Comparison of ENCODE assay signal across 28 cellular contexts in the genomic region with DNA sequence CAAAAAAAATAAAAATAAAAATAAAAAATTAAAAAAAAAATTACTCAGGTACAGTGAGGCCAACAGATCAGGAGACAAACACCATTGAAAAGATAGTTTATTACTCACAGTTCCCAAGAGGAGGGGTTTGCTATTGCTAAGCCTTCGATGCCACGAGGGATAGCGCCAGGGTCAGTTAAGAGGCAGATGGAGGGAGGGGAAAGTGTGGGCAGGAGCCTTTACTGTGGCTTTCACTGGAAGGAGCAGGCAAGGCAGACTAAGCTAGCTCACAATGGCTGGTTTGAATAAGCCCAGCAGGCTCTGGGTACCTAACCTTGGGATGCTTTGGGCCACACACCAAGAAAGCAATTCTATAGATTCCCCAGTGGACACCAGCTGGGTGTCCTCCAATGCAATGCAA. TPM values are rescaled to one million over a fixed set of nuclear protein-coding genes. Genes with fewer than 3 reads are reported as not detected.
"Had no signal": no experiment of that assay in that cellular context is flagged by ENCODE, and none has a peak within 500 bp of the region (broad histone marks: within the 10 kb centered on the region; RNA-seq: fewer than 3 reads in every experiment).

No MANE protein-coding gene starts in this region.

- DNase-seq: activated B cell treated with CpG ODN at 0.5 μM for 24 hours; activated CD4-positive, alpha-beta memory T cell treated with anti-CD3 and anti-CD28 coated beads, Interleukin-2, amount 10 ng/mL, durations not matched to agents 7 days and 5 days; activated CD4-positive, alpha-beta T cell treated with anti-CD3 and anti-CD28 coated beads for 1 hour; activated CD4-positive, alpha-beta T cell treated with anti-CD3 and anti-CD28 coated beads for 48 hours; activated gamma-delta T cell; activated naive CD4-positive, alpha-beta T cell treated with Interleukin-2 at 50 U/mL for 16 hours; activated T-cell treated with anti-CD3 and anti-CD28 coated beads, Interleukin-2, amount 50 U/mL, for 24 hours; anterior cingulate cortex; central memory CD4-positive, alpha-beta T cell; NCI-H1092 treated with DMSO at 0.1 percent for 48 hours; NCI-H1417; NCI-H146; NCI-H187; NCI-H2029 treated with DMSO at 0.1 percent for 48 hours; NCI-H2107; NCI-H2171; NCI-H510A; NCI-H526; NCI-H748 treated with DMSO at 0.1 percent for 48 hours; NK-92 treated with Interleukin-12 subunit alpha and Interleukin-12 subunit beta, amount 100 ng/mL, for 24 hours; Right ventricle myocardium superior; SW 1271; T-helper 1 cell had no signal

- H3K36me3 Mint-ChIP-seq: activated naive CD4-positive, alpha-beta T cell treated with anti-CD3 and anti-CD28 coated beads, Interleukin-2, amount 50 U/mL, for 24 hours; brain had no signal

- H3K9me3 Mint-ChIP-seq: activated B cell treated with CpG ODN at 0.5 μM for 24 hours; activated CD4-positive, alpha-beta memory T cell treated with anti-CD3 and anti-CD28 coated beads, Interleukin-2, amount 10 ng/mL, durations not matched to agents 7 days and 5 days; activated naive CD4-positive, alpha-beta T cell treated with anti-CD3 and anti-CD28 coated beads, Interleukin-2, amount 50 U/mL, for 24 hours; activated T-cell treated with anti-CD3 and anti-CD28 coated beads, Interleukin-2, amount 50 U/mL, for 24 hours; activated T-helper 2 cell treated with anti-CD3 and anti-CD28 coated beads, Interferon-gamma antibody, Interleukin-2, Interleukin-4, amounts not matched to agents 10 μg/mL and 5 μg/mL and 100 μg/mL, durations not matched to agents 14 hours and 24 hours and 36 hours had no signal

- H3K27ac Mint-ChIP-seq: activated B cell treated with CpG ODN at 0.5 μM for 24 hours; activated CD4-positive, alpha-beta memory T cell treated with anti-CD3 and anti-CD28 coated beads, Interleukin-2, amount 10 ng/mL, durations not matched to agents 7 days and 5 days; activated naive CD4-positive, alpha-beta T cell treated with anti-CD3 and anti-CD28 coated beads, Interleukin-2, amount 50 U/mL, for 24 hours; activated T-cell treated with anti-CD3 and anti-CD28 coated beads, Interleukin-2, amount 50 U/mL, for 24 hours; brain had no signal

- H3K4me3 Mint-ChIP-seq: activated B cell treated with CpG ODN at 0.5 μM for 24 hours; activated CD4-positive, alpha-beta memory T cell treated with anti-CD3 and anti-CD28 coated beads, Interleukin-2, amount 10 ng/mL, durations not matched to agents 7 days and 5 days; activated naive CD4-positive, alpha-beta T cell treated with anti-CD3 and anti-CD28 coated beads, Interleukin-2, amount 50 U/mL, for 24 hours; activated T-cell treated with anti-CD3 and anti-CD28 coated beads, Interleukin-2, amount 50 U/mL, for 24 hours; brain had no signal

- H3K4me3 ChIP-seq: K562 had no signal

- ATAC-seq: K562 had no signal

- H3K4me1 Mint-ChIP-seq: brain had no signal

RNA-seq across cellular contexts. Expression of a gene that starts 57.8 kb away (rescaled TPM):
- total RNA-seq: activated B cell treated with CpG ODN at 0.5 μM for 24 hours, K562, M059J had no signal
- polyA plus RNA-seq: K562 had no signal
